In genomic region chr17:80991645-80992076, GRCh38 we compare ENCODE assay signal across 8 cellular contexts.
DNase-seq lines count a peak whose midpoint lies in the region; ATAC-seq and TF ChIP-seq lines count a peak whose summit lies in the region.

CHMP6 (plus strand) TSS chr17:80991841; CDS start chr17:80991919, 78 bp downstream.

- ATAC-seq in GM19324 (IDR thresholded peaks at IDR 0.05; ENCODE audit: low FRiP score, unreplicated experiment) (peak; percentile 53), HG03095 (IDR thresholded peaks at IDR 0.05; ENCODE audit: unreplicated experiment) (no peak)

- peak within 1 kb of the TSS; percentile 70 for H3K27ac ChIP-seq in C4-2B

- TF ChIP-seq CTCF in C4-2B (conservative IDR thresholded peaks at IDR 0.05): no peak; the same call in 1 of the 2 replicates

- DNase-seq in NCI-H128 (lab: John Stamatoyannopoulos, UW; ENCODE audit: unreplicated experiment): peak; percentile 24
- peak; percentile 63 for DNase-seq in activated CD4-positive, alpha-beta T cell treated with anti-CD3 and anti-CD28 coated beads for 1 hour
- DNase-seq in cerebellar cortex (ENCODE audit: low spot score): peak; percentile 60
- DNase-seq in islet precursor cell: peak; percentile 81
- peak; percentile 70 for DNase-seq in stimulated activated CD4-positive, alpha-beta T cell treated with anti-CD3 and anti-CD28 coated beads, Interleukin-12 subunit alpha, Interleukin-12 subunit beta, amount 100 ng/mL, for 4 hours

Comparison
In these comparisons a context has a peak if more than half of its experiments do, and no peak if none do; other contexts are left out.
1. DNase-seq: peak in every context shown above with its lines; median percentile 81 in islet precursor cell; 70 in stimulated activated CD4-positive, alpha-beta T cell treated with anti-CD3 and anti-CD28 coated beads, Interleukin-12 subunit alpha, Interleukin-12 subunit beta, amount 100 ng/mL, for 4 hours; 63 in activated CD4-positive, alpha-beta T cell treated with anti-CD3 and anti-CD28 coated beads for 1 hour; 60 in cerebellar cortex; 24 in NCI-H128.